ENCODE assay signal across 7 cellular contexts in genomic region chr1:94418664-94419655, GRCh38. TPM values are rescaled to one million over a fixed set of nuclear protein-coding genes. Genes with fewer than 3 reads are reported as not detected.
A peak's percentile ranks its signal among the peaks of the same experiment; 100 is the strongest.
DNase-seq lines count a peak whose midpoint lies in the region; ATAC-seq and TF ChIP-seq lines count a peak whose summit lies in the region.

No MANE protein-coding gene starts in this region.

- POLR2A ChIA-PET in activated CD4-positive, alpha-beta memory T cell treated with anti-CD3 and anti-CD28 coated beads, Interleukin-2, amount 10 ng/mL, durations not matched to agents 7 days and 5 days (lab: Charles Lee): interaction anchor here (1.1 kb wide), 1 partner anchor 185 kb away, joined by 3 read pairs; no protein-coding TSS in a partner anchor

- no peak for TF ChIP-seq CTCF in fibroblast of pulmonary artery (IDR thresholded peaks at IDR 0.05; ENCODE audit: low read length, missing control alignments)
- TF ChIP-seq CTCF in nephron (IDR thresholded peaks at IDR 0.05; ENCODE audit: unreplicated experiment in 3 of 3): no peak

- peak overlapping the region; percentile 87 for H3K4me3 ChIP-seq in fibroblast of pulmonary artery (replicated peaks; ENCODE audit: low read depth, low read length)

- CTCF ChIA-PET in activated CD4-positive, alpha-beta memory T cell treated with anti-CD3 and anti-CD28 coated beads, Interleukin-2, amount 10 ng/mL, durations not matched to agents 7 days and 5 days (lab: Charles Lee): interaction anchor here (0.6 to 1.6 kb wide), 2 partner anchors 22 to 698 kb away, joined by 3 to 4 read pairs; partner anchors contain the start of gene TLCD4

- H3K4me3 Mint-ChIP-seq in IgD-negative memory B cell (no peak overlapping the region), nephron (peak overlapping the region; percentile 91 to 95 (median 95))
- no peak overlapping the region for H3K4me3 Mint-ChIP-seq in activated CD4-positive, alpha-beta memory T cell treated with anti-CD3 and anti-CD28 coated beads, Interleukin-2, amount 10 ng/mL, durations not matched to agents 7 days and 5 days

- H3K4me1 Mint-ChIP-seq in IgD-negative memory B cell (peaks cover 15 to 23% (median 23%) of the 10 kb centered on the region in 3 donors), nephron (peaks cover 44% of the 10 kb centered on the region)
- peaks cover 21% of the 10 kb centered on the region for H3K4me1 Mint-ChIP-seq in activated CD4-positive, alpha-beta memory T cell treated with anti-CD3 and anti-CD28 coated beads, Interleukin-2, amount 10 ng/mL, durations not matched to agents 7 days and 5 days

- H3K27me3 Mint-ChIP-seq in IgD-negative memory B cell (peaks cover 2% of the 10 kb centered on the region), nephron (ENCODE audit: low read depth) (no peaks in the 10 kb centered on the region)
- H3K27me3 Mint-ChIP-seq in activated CD4-positive, alpha-beta memory T cell treated with anti-CD3 and anti-CD28 coated beads, Interleukin-2, amount 10 ng/mL, durations not matched to agents 7 days and 5 days: peaks cover 10% of the 10 kb centered on the region

- H3K36me3 Mint-ChIP-seq in IgD-negative memory B cell: peaks cover 3% of the 10 kb centered on the region
- H3K36me3 Mint-ChIP-seq in activated CD4-positive, alpha-beta memory T cell treated with anti-CD3 and anti-CD28 coated beads, Interleukin-2, amount 10 ng/mL, durations not matched to agents 7 days and 5 days (ENCODE audit: low read depth): peaks cover 5% of the 10 kb centered on the region
- no peaks in the 10 kb centered on the region for H3K36me3 Mint-ChIP-seq in nephron (ENCODE audit: low read depth)

- ATAC-seq in GM21381 (IDR thresholded peaks at IDR 0.05; ENCODE audit: unreplicated experiment): peak; percentile 24

- no peaks in the 10 kb centered on the region for H3K9me3 Mint-ChIP-seq in IgD-negative memory B cell
- H3K9me3 Mint-ChIP-seq in activated CD4-positive, alpha-beta memory T cell treated with anti-CD3 and anti-CD28 coated beads, Interleukin-2, amount 10 ng/mL, durations not matched to agents 7 days and 5 days: no peaks in the 10 kb centered on the region
- no peaks in the 10 kb centered on the region for H3K9me3 Mint-ChIP-seq in nephron

- H3K27ac Mint-ChIP-seq in IgD-negative memory B cell (peak overlapping the region in 2 of 3 donors; percentile 13 to 60), nephron (peak overlapping the region; percentile 53 to 86 (median 86))
- H3K27ac Mint-ChIP-seq in activated CD4-positive, alpha-beta memory T cell treated with anti-CD3 and anti-CD28 coated beads, Interleukin-2, amount 10 ng/mL, durations not matched to agents 7 days and 5 days: peak overlapping the region; percentile 42

- peak; percentile 70 for DNase-seq in EH (ENCODE audit: low read depth)
- no peak for DNase-seq in activated CD4-positive, alpha-beta memory T cell treated with anti-CD3 and anti-CD28 coated beads, Interleukin-2, amount 10 ng/mL, durations not matched to agents 7 days and 5 days
- peak; percentile 40 for DNase-seq in fibroblast of pulmonary artery (ENCODE audit: low read depth)
- DNase-seq in epidermal melanocyte (ENCODE audit: insufficient read length, low spot score): no peak

RNA-seq across cellular contexts. Expression of gene ABCD3, which starts 0.8 kb away (rescaled TPM):
- polyA plus RNA-seq in IgD-negative memory B cell: 9.0 TPM
- 10 to 100 TPM; 19.6 to 21.4 TPM for total RNA-seq in activated CD4-positive, alpha-beta memory T cell treated with anti-CD3 and anti-CD28 coated beads, Interleukin-2, amount 10 ng/mL, durations not matched to agents 7 days and 5 days

Comparison
In these comparisons a context has a peak if more than half of its experiments do, and no peak if none do; other contexts are left out.
1. DNase-seq: peak in EH (single experiment) and fibroblast of pulmonary artery (single experiment); none in activated CD4-positive, alpha-beta memory T cell treated with anti-CD3 and anti-CD28 coated beads, Interleukin-2, amount 10 ng/mL, durations not matched to agents 7 days and 5 days (single experiment) and epidermal melanocyte (single experiment).
2. H3K4me3 Mint-ChIP-seq: peak in nephron (3 of 3); none in IgD-negative memory B cell (0 of 4) and activated CD4-positive, alpha-beta memory T cell treated with anti-CD3 and anti-CD28 coated beads, Interleukin-2, amount 10 ng/mL, durations not matched to agents 7 days and 5 days (single experiment).
3. Peak in every context shown above with its lines, with median percentiles within 50 percentile points of each other: H3K27ac Mint-ChIP-seq.